In the genomic region with DNA sequence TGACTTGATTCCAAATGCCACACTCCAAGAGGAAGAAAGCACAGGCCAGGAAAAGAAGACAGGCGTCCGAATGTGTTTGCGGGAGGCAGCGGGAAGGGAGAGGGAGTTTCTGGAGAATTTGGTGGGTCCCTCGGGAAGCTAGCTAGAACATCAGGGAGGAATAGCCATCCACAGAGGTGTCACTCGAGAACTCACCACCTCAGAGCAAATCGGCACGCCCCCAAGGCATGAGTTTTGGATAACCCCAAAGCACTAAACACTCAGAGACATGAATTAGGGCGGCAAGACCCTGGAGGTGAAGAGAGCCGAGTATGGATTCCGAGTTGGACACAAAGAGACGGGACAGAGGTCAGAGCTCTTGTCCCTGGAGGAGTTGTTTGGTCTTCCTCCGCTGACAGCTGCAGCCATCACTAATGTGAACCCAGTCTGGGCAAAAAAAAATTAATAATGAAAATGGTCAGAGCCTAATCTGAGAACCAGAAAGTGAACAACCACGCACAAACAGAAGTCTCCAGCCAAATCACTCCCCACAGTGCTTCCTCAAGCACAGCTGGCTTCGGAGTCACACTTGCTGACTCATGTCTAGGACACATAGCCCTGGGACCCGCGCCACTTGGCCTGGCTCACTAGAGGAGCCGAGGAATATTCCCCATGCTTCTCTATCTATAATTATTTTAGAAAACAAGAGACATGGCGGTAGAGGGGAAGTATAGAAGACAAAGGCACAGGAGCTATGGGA, we compare ENCODE assay signal across 9 cellular contexts.
DNase-seq lines count a peak whose midpoint lies in the region; ATAC-seq and TF ChIP-seq lines count a peak whose summit lies in the region.
"Had no signal": no experiment of that assay in that cellular context is flagged by ENCODE, and none has a peak within 500 bp of the region (broad histone marks: within the 10 kb centered on the region; RNA-seq: fewer than 3 reads in every experiment).

No MANE protein-coding gene starts in this region.

- H3K4me3 Mint-ChIP-seq in glutamatergic neuron (ENCODE audit: unreplicated experiment) (no peak overlapping the region), WTC11 (no peak overlapping the region)
- H3K4me3 Mint-ChIP-seq: central memory CD8-positive, alpha-beta T cell had no signal

- H3K4me2 ChIP-seq in trophoblast cell (ENCODE audit: low read length) = no peak overlapping the region

- no peaks in the 10 kb centered on the region for H3K9me3 ChIP-seq in trophoblast cell (ENCODE audit: insufficient read depth, low read depth, low read length)

- H3K4me1 Mint-ChIP-seq in glutamatergic neuron (ENCODE audit: low read depth, unreplicated experiment) = peaks cover 15% of the 10 kb centered on the region
- H3K4me1 Mint-ChIP-seq in WTC11 = peaks cover 55% of the 10 kb centered on the region
- H3K4me1 Mint-ChIP-seq: central memory CD8-positive, alpha-beta T cell had no signal

- H3K23ac ChIP-seq in trophoblast cell (ENCODE audit: low read length) = no peak overlapping the region

- ATAC-seq in HG03097 (IDR thresholded peaks at IDR 0.05; ENCODE audit: low FRiP score, unreplicated experiment) (no peak), WTC11 (no peak), GM18858 (IDR thresholded peaks at IDR 0.05; ENCODE audit: unreplicated experiment) (no peak)

- no peak overlapping the region for H3K9ac ChIP-seq in trophoblast cell (ENCODE audit: low read length)

- peaks cover 22 to 24% of the 10 kb centered on the region in 2 experiments for H3K4me1 ChIP-seq in trophoblast cell (ENCODE audit: control insufficient read depth in 1 of 2, insufficient read depth in 2 of 2, low read length in 2 of 2)

- H3K18ac ChIP-seq in trophoblast cell (ENCODE audit: low read length) = peak overlapping the region; percentile 79

- H2BK120ac ChIP-seq in trophoblast cell (ENCODE audit: insufficient read depth, low read length, poor library complexity) = peak overlapping the region; percentile 68

- POLR2A ChIA-PET in RWPE1 (lab: Yijun Ruan, JAX; ENCODE audit: low non-redundant PET) = no interaction called here
- POLR2A ChIA-PET in WTC11 (lab: Charles Lee) = interaction anchor here (0.5 kb wide), 1 partner anchor 545 kb away, joined by 3 read pairs; no protein-coding TSS in a partner anchor

- H3K79me1 ChIP-seq in trophoblast cell (ENCODE audit: low read length) = peaks cover 7% of the 10 kb centered on the region

- peak overlapping the region; percentile 75 for H3K27ac ChIP-seq in RWPE1
- H3K27ac ChIP-seq in trophoblast cell (ENCODE audit: low read depth, low read length) = peak overlapping the region; percentile 51

- DNase-seq in Ammon's horn (ENCODE audit: low spot score) = peak; percentile 36
- peak; percentile 20 for DNase-seq in RWPE1 (ENCODE audit: low spot score)
- DNase-seq in glutamatergic neuron = no peak
- peak; percentile 73 to 82 for DNase-seq in trophoblast cell
- DNase-seq in activated naive CD4-positive, alpha-beta T cell treated with anti-CD3 and anti-CD28 coated beads, Interleukin-2, amount 50 U/mL, for 16 hours = no peak
- DNase-seq in WTC11 (ENCODE audit: low spot score) = no peak

- H3K9me3 Mint-ChIP-seq in glutamatergic neuron (ENCODE audit: unreplicated experiment) (peaks cover 7% of the 10 kb centered on the region), WTC11 (no peaks in the 10 kb centered on the region)

- H2BK5ac ChIP-seq in trophoblast cell (ENCODE audit: low read depth, low read length, poor library complexity) = no peak overlapping the region

- H2AFZ ChIP-seq in trophoblast cell (ENCODE audit: insufficient read depth, low read length, poor library complexity) = peak overlapping the region; percentile 52

- H4K8ac ChIP-seq in trophoblast cell (ENCODE audit: low read depth, low read length) = peak overlapping the region; percentile 65

- H3K4me3 ChIP-seq in trophoblast cell (ENCODE audit: low read depth, low read length) = no peak overlapping the region

- no peaks in the 10 kb centered on the region for H3K27me3 ChIP-seq in trophoblast cell (ENCODE audit: insufficient read depth, low read length)

- H3K36me3 ChIP-seq in trophoblast cell (ENCODE audit: control insufficient read depth in 1 of 2, insufficient read depth in 2 of 2, low read length in 2 of 2) = peaks cover 4% of the 10 kb centered on the region in 2 experiments

- CTCF ChIA-PET in RWPE1 (lab: Yijun Ruan, JAX) = interaction anchor here (0.8 to 1.2 kb wide), 3 partner anchors 32 to 120 kb away, joined by 3 read pairs; no protein-coding TSS in a partner anchor
- CTCF ChIA-PET in WTC11 (lab: Charles Lee) = interaction anchor here (0.6 to 1.9 kb wide), 3 partner anchors 23 to 1033 kb away, joined by 3 to 7 read pairs (median 4); no protein-coding TSS in a partner anchor

- H4K91ac ChIP-seq in trophoblast cell (ENCODE audit: low read depth, low read length) = peak overlapping the region; percentile 74

- peak overlapping the region; percentile 53 for H2AK5ac ChIP-seq in trophoblast cell (ENCODE audit: low read length)

- H3K14ac ChIP-seq in trophoblast cell (ENCODE audit: low read length) = peak overlapping the region; percentile 62

- peak overlapping the region; percentile 9 for H3K27ac Mint-ChIP-seq in glutamatergic neuron (ENCODE audit: unreplicated experiment)
- no peak overlapping the region for H3K27ac Mint-ChIP-seq in WTC11

- H3K27me3 Mint-ChIP-seq in glutamatergic neuron (ENCODE audit: unreplicated experiment) = peaks cover 6% of the 10 kb centered on the region
- H3K27me3 Mint-ChIP-seq in WTC11 (ENCODE audit: low read depth) = peaks cover 2% of the 10 kb centered on the region; the same call in 1 of the 2 replicates
- H3K27me3 Mint-ChIP-seq: central memory CD8-positive, alpha-beta T cell had no signal

- peak overlapping the region; percentile 81 for H2BK12ac ChIP-seq in trophoblast cell (ENCODE audit: low read length)

- peak overlapping the region; percentile 29 for H3K4ac ChIP-seq in trophoblast cell (ENCODE audit: low read depth, low read length)

- H4K12ac ChIP-seq in trophoblast cell (ENCODE audit: low read depth, low read length) = peak overlapping the region; percentile 44

- WGBS in trophoblast cell (ENCODE audit: extremely low coverage, insufficient coverage, insufficient read length) = no CpG with 5 or more reads among the region's 19 CpGs

- no peak for TF ChIP-seq CTCF in RWPE1 (conservative IDR thresholded peaks at IDR 0.05; ENCODE audit: low read depth)
- TF ChIP-seq CTCF in glutamatergic neuron (IDR thresholded peaks at IDR 0.05; ENCODE audit: partially characterized antibody, unreplicated experiment) = no peak
- no peak for TF ChIP-seq CTCF in WTC11 (IDR thresholded peaks at IDR 0.05)

- H3K36me3 Mint-ChIP-seq in glutamatergic neuron (ENCODE audit: unreplicated experiment) (no peaks in the 10 kb centered on the region), WTC11 (no peaks in the 10 kb centered on the region)

- H3K79me2 ChIP-seq in trophoblast cell (ENCODE audit: control insufficient read depth, insufficient read depth, low read length, poor library complexity) = peaks cover 12% of the 10 kb centered on the region

TF ChIP-seq in WTC11, 78 proteins besides CTCF, POLR2A, EP300 and RAD21:
- TF ChIP-seq RELA (CRISPR knock-in tag; IDR thresholded peaks at IDR 0.05; ENCODE audit: borderline replicate concordance) = no peak
- TF ChIP-seq ZNF423 (CRISPR knock-in tag; IDR thresholded peaks at IDR 0.05) = no peak
- TF ChIP-seq ETV6 (CRISPR knock-in tag; IDR thresholded peaks at IDR 0.05) = no peak
- no peak for TF ChIP-seq SMAD4 (CRISPR knock-in tag; IDR thresholded peaks at IDR 0.05)
- TF ChIP-seq EMX1 (CRISPR knock-in tag; IDR thresholded peaks at IDR 0.05) = no peak
- TF ChIP-seq, protein P1, sequence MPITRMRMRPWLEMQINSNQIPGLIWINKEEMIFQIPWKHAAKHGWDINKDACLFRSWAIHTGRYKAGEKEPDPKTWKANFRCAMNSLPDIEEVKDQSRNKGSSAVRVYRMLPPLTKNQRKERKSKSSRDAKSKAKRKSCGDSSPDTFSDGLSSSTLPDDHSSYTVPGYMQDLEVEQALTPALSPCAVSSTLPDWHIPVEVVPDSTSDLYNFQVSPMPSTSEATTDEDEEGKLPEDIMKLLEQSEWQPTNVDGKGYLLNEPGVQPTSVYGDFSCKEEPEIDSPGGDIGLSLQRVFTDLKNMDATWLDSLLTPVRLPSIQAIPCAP (CRISPR knock-in tag; IDR thresholded peaks at IDR 0.05) = no peak
- TF ChIP-seq ZNF232 (CRISPR knock-in tag; IDR thresholded peaks at IDR 0.05) = no peak
- TF ChIP-seq ZNF263 (CRISPR knock-in tag; IDR thresholded peaks at IDR 0.05; ENCODE audit: low read depth) = no peak
- TF ChIP-seq, protein P2, sequence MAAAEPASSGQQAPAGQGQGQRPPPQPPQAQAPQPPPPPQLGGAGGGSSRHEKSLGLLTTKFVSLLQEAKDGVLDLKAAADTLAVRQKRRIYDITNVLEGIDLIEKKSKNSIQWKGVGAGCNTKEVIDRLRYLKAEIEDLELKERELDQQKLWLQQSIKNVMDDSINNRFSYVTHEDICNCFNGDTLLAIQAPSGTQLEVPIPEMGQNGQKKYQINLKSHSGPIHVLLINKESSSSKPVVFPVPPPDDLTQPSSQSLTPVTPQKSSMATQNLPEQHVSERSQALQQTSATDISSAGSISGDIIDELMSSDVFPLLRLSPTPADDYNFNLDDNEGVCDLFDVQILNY (CRISPR knock-in tag; IDR thresholded peaks at IDR 0.05) = no peak
- TF ChIP-seq NR2C2 (CRISPR knock-in tag; IDR thresholded peaks at IDR 0.05) = no peak
- TF ChIP-seq ZNF396 (CRISPR knock-in tag; IDR thresholded peaks at IDR 0.05; ENCODE audit: borderline replicate concordance) = no peak
- no peak for TF ChIP-seq GTF2I (CRISPR knock-in tag; conservative IDR thresholded peaks at IDR 0.05)
- no peak for TF ChIP-seq TEAD1 (CRISPR knock-in tag; IDR thresholded peaks at IDR 0.05)
- TF ChIP-seq ATF3 (CRISPR knock-in tag; conservative IDR thresholded peaks at IDR 0.05) = no peak

Comparison
In these comparisons a context has a peak if more than half of its experiments do, and no peak if none do; other contexts are left out.
1. DNase-seq: peak in Ammon's horn (single experiment), RWPE1 (single experiment) and trophoblast cell (2 of 2); none in glutamatergic neuron (single experiment), activated naive CD4-positive, alpha-beta T cell treated with anti-CD3 and anti-CD28 coated beads, Interleukin-2, amount 50 U/mL, for 16 hours (single experiment) and WTC11 (single experiment).